ENCODE assay signal across 8 cellular contexts in genomic region chr6:44593539-44593944, GRCh38.
DNase-seq lines count a peak whose midpoint lies in the region; ATAC-seq and TF ChIP-seq lines count a peak whose summit lies in the region.

No MANE protein-coding gene starts in this region.

- no peak for ATAC-seq in omental fat pad (ENCODE audit: low FRiP score)
- no peak for ATAC-seq in GM21381 (IDR thresholded peaks at IDR 0.05; ENCODE audit: unreplicated experiment)

- H3K9me3 ChIP-seq in vagina, result no peaks in the 10 kb centered on the region

- TF ChIP-seq POLR2A in vagina (IDR thresholded peaks at IDR 0.05), result no peak

- TF ChIP-seq CTCF in CD14-positive monocyte (IDR thresholded peaks at IDR 0.05) (peak; percentile 76), epithelial cell of proximal tubule (conservative IDR thresholded peaks at IDR 0.05; ENCODE audit: low read depth, low read length) (peak; percentile 68), omental fat pad (IDR thresholded peaks at IDR 0.05) (peak in 1 of 3 donors; percentile 19), vagina (IDR thresholded peaks at IDR 0.05) (peak in 2 of 3 experiments; percentile 31 to 33)

- no peak overlapping the region for H3K27ac Mint-ChIP-seq in CD14-positive monocyte

- DNase-seq in CD14-positive monocyte (ENCODE audit: low spot score) (no peak), H7 (peak; percentile 82), NCI-H510A (lab: John Stamatoyannopoulos, UW) (peak; percentile 14), epithelial cell of proximal tubule (ENCODE audit: low read depth) (peak; percentile 18), omental fat pad (ENCODE audit: low spot score) (peak; percentile 48), vagina (ENCODE audit: extremely low spot score in 2 of 2) (no peak)
- peak; percentile 81 for DNase-seq in activated CD4-positive, alpha-beta T cell treated with anti-CD3 and anti-CD28 coated beads for 48 hours

- H3K4me3 Mint-ChIP-seq in CD14-positive monocyte, result peak overlapping the region in 1 of 2 donors; percentile 19

- no peaks in the 10 kb centered on the region for H3K36me3 Mint-ChIP-seq in CD14-positive monocyte

- H3K27me3 ChIP-seq in H7 (ENCODE audit: control insufficient read depth, insufficient read depth, low read length) (no peaks in the 10 kb centered on the region), vagina (no peaks in the 10 kb centered on the region)

- no peaks in the 10 kb centered on the region for H3K4me1 ChIP-seq in vagina

- H3K4me3 ChIP-seq in H7 (ENCODE audit: insufficient read depth, low read depth, low read length) (no peak overlapping the region), epithelial cell of proximal tubule (ENCODE audit: low read depth, low read length) (no peak overlapping the region), vagina (no peak overlapping the region)

- intact Hi-C loops in CD14-positive monocyte (cut with micrococcal nuclease), result loop anchor here in 1 of 2 donors (10.0 kb wide), 2 partner anchors 119 to 1331 kb away; no protein-coding TSS in a partner anchor
- intact Hi-C loops in vagina (cut with DNase I), result no loop called here

- no peak overlapping the region for H3K27ac ChIP-seq in vagina

- H3K36me3 ChIP-seq in H7 (replicated peaks; ENCODE audit: control insufficient read depth, insufficient read depth, low read length) (no peaks in the 10 kb centered on the region), vagina (no peaks in the 10 kb centered on the region)

- H3K9me3 Mint-ChIP-seq in CD14-positive monocyte, result peaks cover 0 to 5% (median 3%) of the 10 kb centered on the region in 7 donors

- peaks cover 41% of the 10 kb centered on the region for H3K4me1 Mint-ChIP-seq in CD14-positive monocyte

- peaks cover 4 to 9% (median 5%) of the 10 kb centered on the region in 3 donors for H3K27me3 Mint-ChIP-seq in CD14-positive monocyte (ENCODE audit: low read depth in 3 of 3)

Comparison
In these comparisons a context has a peak if more than half of its experiments do, and no peak if none do; other contexts are left out.
1. DNase-seq: peak in H7 (single experiment), NCI-H510A (single experiment), activated CD4-positive, alpha-beta T cell treated with anti-CD3 and anti-CD28 coated beads for 48 hours (single experiment), epithelial cell of proximal tubule (single experiment) and omental fat pad (single experiment); none in CD14-positive monocyte (single experiment) and vagina (0 of 2).